ENCODE assay signal across 8 cellular contexts in the genomic region with DNA sequence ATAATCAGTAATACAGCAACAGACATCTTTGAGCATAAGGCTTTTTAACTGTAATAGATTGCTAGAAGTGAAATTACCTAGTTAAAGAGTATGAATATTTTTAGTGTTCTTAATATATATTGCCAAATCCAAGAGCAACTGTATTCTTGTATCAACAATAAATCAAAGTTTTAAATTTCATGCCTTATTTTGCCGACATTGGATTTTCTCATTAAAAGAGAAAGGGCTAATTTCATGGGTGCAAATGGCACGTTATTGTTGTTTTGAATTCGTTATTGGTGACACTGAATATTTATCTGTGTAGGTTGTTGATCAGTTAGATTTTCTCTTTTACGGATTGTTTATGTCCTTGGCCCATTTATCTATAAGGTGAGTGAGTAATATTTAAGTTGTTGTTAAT.
"Had no signal": no experiment of that assay in that cellular context is flagged by ENCODE, and none has a peak within 500 bp of the region (broad histone marks: within the 10 kb centered on the region; RNA-seq: fewer than 3 reads in every experiment).

No MANE protein-coding gene starts in this region.

- H3K9ac ChIP-seq: GM23248 had no signal

- H3K9me3 ChIP-seq: HAP-1 had no signal

- H3K4me1 ChIP-seq: HAP-1 had no signal

- DNase-seq: GM23248, GOT3, H7, HFFc6, KBM-7 had no signal

- H3K27ac ChIP-seq: GM23248, HL-60 had no signal

- H3K36me3 ChIP-seq: HAP-1 had no signal

- ATAC-seq: HCT116 had no signal

- H2AFZ ChIP-seq: GM23248 had no signal

- H3K4me3 ChIP-seq: GM23248, HAP-1 had no signal
